In genomic region chr14:70665448-70666363, GRCh38 we compare ENCODE assay signal across 8 cellular contexts. TPM values are rescaled to one million over a fixed set of nuclear protein-coding genes. Genes with fewer than 3 reads are reported as not detected.
DNase-seq lines count a peak whose midpoint lies in the region; ATAC-seq, FAIRE-seq and TF ChIP-seq lines count a peak whose summit lies in the region.

No MANE protein-coding gene starts in this region.

- H3F3A ChIP-seq in DOHH2 (ENCODE audit: control insufficient read depth, insufficient read depth): peaks cover 36% of the 10 kb centered on the region

- TF ChIP-seq CTCF in DOHH2 (IDR thresholded peaks at IDR 0.05; ENCODE audit: low read depth, low read length, poor library complexity, severe bottlenecking) (no peak), Peyer's patch (IDR thresholded peaks at IDR 0.05) (no peak), osteoblast (IDR thresholded peaks at IDR 0.05; ENCODE audit: extremely low read depth, low read depth, low read length) (no peak), D721Med (IDR thresholded peaks at IDR 0.05; ENCODE audit: insufficient read depth, missing control alignments) (no peak)

- H3K79me2 ChIP-seq in DOHH2 (ENCODE audit: control insufficient read depth, low read length): peaks cover 82% of the 10 kb centered on the region
- H3K79me2 ChIP-seq in osteoblast (ENCODE audit: insufficient read depth, low read length): no peaks in the 10 kb centered on the region

- H3K27me3 ChIP-seq in DOHH2 (ENCODE audit: control insufficient read depth, low read length) (no peaks in the 10 kb centered on the region), Peyer's patch (no peaks in the 10 kb centered on the region), osteoblast (ENCODE audit: insufficient read depth, low read length) (no peaks in the 10 kb centered on the region)

- H3K9me3 ChIP-seq in DOHH2 (ENCODE audit: control insufficient read depth, insufficient read depth, low read length) (no peaks in the 10 kb centered on the region), Peyer's patch (no peaks in the 10 kb centered on the region), osteoblast (ENCODE audit: low read depth, low read length) (no peaks in the 10 kb centered on the region)

- H3K4me2 ChIP-seq in DOHH2 (ENCODE audit: low read length): peak overlapping the region; percentile 88
- H3K4me2 ChIP-seq in osteoblast (ENCODE audit: insufficient read depth, low read length): no peak overlapping the region

- peak overlapping the region; percentile 65 for H3K4me3 ChIP-seq in DOHH2 (ENCODE audit: low read length)
- no peak overlapping the region for H3K4me3 ChIP-seq in Peyer's patch
- no peak overlapping the region for H3K4me3 ChIP-seq in osteoblast (ENCODE audit: insufficient read depth, low read length)

- DNase-seq in Peyer's patch (peak; percentile 56 to 82 (median 64)), left lobe of liver (ENCODE audit: low spot score) (peak; percentile 57), osteoblast (ENCODE audit: insufficient read length, low spot score, missing footprints) (no peak), D721Med (ENCODE audit: insufficient read length, low spot score) (no peak)
- DNase-seq in NK-92 treated with Interleukin-12 subunit alpha and Interleukin-12 subunit beta, amount 100 ng/mL, for 24 hours (lab: John Stamatoyannopoulos, UW): no peak

- H3K36me3 ChIP-seq in DOHH2 (ENCODE audit: control insufficient read depth, low read length): peaks cover 78% of the 10 kb centered on the region
- no peaks in the 10 kb centered on the region for H3K36me3 ChIP-seq in Peyer's patch
- H3K36me3 ChIP-seq in osteoblast (ENCODE audit: insufficient read depth, low read length): no peaks in the 10 kb centered on the region

- H2AFZ ChIP-seq in osteoblast (ENCODE audit: low read length): no peak overlapping the region

- H4K20me1 ChIP-seq in DOHH2 (ENCODE audit: control insufficient read depth, insufficient read depth, low read depth, low read length): no peaks in the 10 kb centered on the region
- H4K20me1 ChIP-seq in osteoblast (ENCODE audit: insufficient read depth, low read length): no peaks in the 10 kb centered on the region

- H3K4me1 ChIP-seq in DOHH2 (ENCODE audit: control insufficient read depth, low read length) (peaks cover 97% of the 10 kb centered on the region), Peyer's patch (peaks cover 0 to 22% (median 11%) of the 10 kb centered on the region in 4 donors), osteoblast (ENCODE audit: insufficient read depth, low read length) (peaks cover 18% of the 10 kb centered on the region)

- FAIRE-seq in D721Med (lab: Jason Lieb, UNC): no peak

- no peaks in the 10 kb centered on the region for H3K9me2 ChIP-seq in DOHH2 (replicated peaks; ENCODE audit: control insufficient read depth, low read length)

- TF ChIP-seq POLR2A in Peyer's patch (IDR thresholded peaks at IDR 0.05): no peak

- ATAC-seq in GM19463 (IDR thresholded peaks at IDR 0.05; ENCODE audit: unreplicated experiment) (peak; percentile 38), HG03460 (IDR thresholded peaks at IDR 0.05; ENCODE audit: unreplicated experiment) (peak; percentile 39), left lobe of liver (peak; percentile 81)

- peak overlapping the region; percentile 99 for H3K27ac ChIP-seq in DOHH2 (ENCODE audit: low read depth, low read length)
- H3K27ac ChIP-seq in Peyer's patch: peak overlapping the region in 3 of 4 donors; percentile 1 to 76 (median 62)
- H3K27ac ChIP-seq in osteoblast (ENCODE audit: low read depth, low read length): no peak overlapping the region

RNA-seq across cellular contexts. Expression of gene TTC9, which starts 24.0 kb away (rescaled TPM):
- total RNA-seq in Peyer's patch (under 1 TPM; 0.35 to 0.83 (median 0.46) TPM), left lobe of liver (0.23 TPM), osteoblast (0.29 and 0.36 TPM in 2 replicates)

Comparison
In these comparisons a context has a peak if more than half of its experiments do, and no peak if none do; other contexts are left out.
1. DNase-seq: peak in Peyer's patch (3 of 3) and left lobe of liver (single experiment); none in NK-92 treated with Interleukin-12 subunit alpha and Interleukin-12 subunit beta, amount 100 ng/mL, for 24 hours (single experiment), osteoblast (single experiment) and D721Med (single experiment).
2. Peak in every context shown above with its lines, with median percentiles within 50 percentile points of each other: ATAC-seq.